In genomic region chr7:1117321-1117928, GRCh38 we compare ENCODE assay signal across 2 cellular contexts.
TF ChIP-seq lines count a peak whose summit lies in the region.

No MANE protein-coding gene starts in this region.

TF ChIP-seq in Ishikawa, 13 proteins besides CTCF, POLR2A, EP300 and RAD21:
- TF ChIP-seq NFIC (IDR thresholded peaks at IDR 0.05) (no peak), USF1 (IDR thresholded peaks at IDR 0.05) (no peak), CREB1 (IDR thresholded peaks at IDR 0.05; ENCODE audit: low read depth) (0 out of 2 replicates have a peak, but pooled peaks have one; percentile 10), EGR1 (IDR thresholded peaks at IDR 0.05) (no peak), YY1 (IDR thresholded peaks at IDR 0.05; ENCODE audit: low read depth) (no peak)

TF ChIP-seq in K562, 482 proteins besides CTCF, POLR2A, EP300 and RAD21:
- TF ChIP-seq ATF1 (CRISPR knock-in tag; IDR thresholded peaks at IDR 0.05) (no peak), ATF1 (tag; IDR thresholded peaks at IDR 0.05) (0 out of 2 replicates have a peak, but pooled peaks have one; percentile 30), NR2C2 (CRISPR knock-in tag; IDR thresholded peaks at IDR 0.05) (no peak), NR2C2 (tag; IDR thresholded peaks at IDR 0.05) (no peak), HNRNPH1 (optimal IDR thresholded peaks at IDR 0.05; ENCODE audit: low read depth, low read length) (no peak), JUND (IDR thresholded peaks at IDR 0.05; ENCODE audit: borderline replicate concordance, low read depth, low read length) (no peak), JUND (tag; IDR thresholded peaks at IDR 0.05; ENCODE audit: borderline replicate concordance, low read depth, low read length) (no peak), CBFB (CRISPR knock-in tag; IDR thresholded peaks at IDR 0.05) (no peak), CREB1 (IDR thresholded peaks at IDR 0.05) (no peak), CREB1 (CRISPR knock-in tag; IDR thresholded peaks at IDR 0.05) (0 out of 2 replicates have a peak, but pooled peaks have one; percentile 35), EGR1 (conservative IDR thresholded peaks at IDR 0.05) (peak; percentile 34; the same call in 1 of the 2 replicates), ATF3 (IDR thresholded peaks at IDR 0.05) (peak; percentile 39; the same call in 1 of the 2 replicates), ATF3 (CRISPR knock-in tag; conservative IDR thresholded peaks at IDR 0.05) (no peak), ETS2 (tag; IDR thresholded peaks at IDR 0.05; ENCODE audit: borderline replicate concordance, poor library complexity, severe bottlenecking) (no peak)
